Comparison of ENCODE assay signal across 21 cellular contexts in genomic region chr22:38879961-38880360, GRCh38.
"Had no signal": no experiment of that assay in that cellular context is flagged by ENCODE, and none has a peak within 500 bp of the region (broad histone marks: within the 10 kb centered on the region; RNA-seq: fewer than 3 reads in every experiment).

No MANE protein-coding gene starts in this region.

- H3K4me3 Mint-ChIP-seq: dendritic cell treated with granulocyte-macrophage colony-stimulating factor and Interleukin-4, amounts not matched to agents 40 ng/mL and 50 ng/mL, for 4 days; effector memory CD8-positive, alpha-beta T cell; endodermal cell; mesothelial cell of epicardium had no signal

- H3K36me3 ChIP-seq: colonic mucosa, heart right ventricle, left lung, lower lobe of right lung had no signal

- H3K9me3 Mint-ChIP-seq: dendritic cell treated with granulocyte-macrophage colony-stimulating factor and Interleukin-4, amounts not matched to agents 40 ng/mL and 50 ng/mL, for 4 days; effector memory CD8-positive, alpha-beta T cell; mesothelial cell of epicardium had no signal

- H3K4me1 ChIP-seq: colonic mucosa, foreskin keratinocyte had no signal

- H3K36me3 Mint-ChIP-seq: mesothelial cell of epicardium had no signal

- H3K4me1 Mint-ChIP-seq: endodermal cell had no signal

- DNase-seq: colonic mucosa; cortex of kidney; effector CD8-positive, alpha-beta T cell; effector memory CD8-positive, alpha-beta T cell; endodermal cell; erythroblast; foreskin keratinocyte; glutamatergic neuron; head of caudate nucleus; heart right ventricle; hippocampal formation; left cardiac atrium; left lung; left ventricle myocardium superior; lower lobe of right lung; mesenchymal stem cell; mucosa of descending colon had no signal

- H3K9me3 ChIP-seq: colonic mucosa, left lung, lower lobe of right lung, mucosa of descending colon had no signal

- H3K27ac Mint-ChIP-seq: dendritic cell treated with granulocyte-macrophage colony-stimulating factor and Interleukin-4, amounts not matched to agents 40 ng/mL and 50 ng/mL, for 4 days; effector memory CD8-positive, alpha-beta T cell; endodermal cell; mesothelial cell of epicardium had no signal

- H3K4me3 ChIP-seq: colonic mucosa, heart right ventricle, left lung, lower lobe of right lung, mucosa of descending colon had no signal

- H3K27me3 ChIP-seq: colonic mucosa, heart right ventricle, left lung had no signal

- ATAC-seq: effector memory CD8-positive, alpha-beta T cell; esophagus mucosa; foreskin keratinocyte; heart right ventricle; left cardiac atrium; left lung; left ventricle myocardium superior; mucosa of descending colon had no signal

- H3K27ac ChIP-seq: colonic mucosa, epithelial cell of prostate, foreskin keratinocyte, left lung, lower lobe of right lung had no signal
